In genomic region chr9:137459601-137460362, GRCh38 we compare ENCODE assay signal across 8 cellular contexts. TPM values are rescaled to one million over a fixed set of nuclear protein-coding genes. Genes with fewer than 3 reads are reported as not detected.
DNase-seq lines count a peak whose midpoint lies in the region; ATAC-seq, FAIRE-seq and TF ChIP-seq lines count a peak whose summit lies in the region.

No MANE protein-coding gene starts in this region.

- H3K4me1 Mint-ChIP-seq in activated T-helper 17 cell treated with anti-CD3 and anti-CD28 coated beads, Interleukin-2, amount 50 U/mL, for 72 hours = no peaks in the 10 kb centered on the region

- H3K27ac ChIP-seq in heart right ventricle (peak overlapping the region in 9 of 10 donors; percentile 3 to 89 (median 72)), small intestine (ENCODE audit: low read depth in 1 of 2, low read length in 1 of 2) (peak overlapping the region; percentile 61 to 66)

- peaks cover 22% of the 10 kb centered on the region for H3K27me3 ChIP-seq in H7 (ENCODE audit: control insufficient read depth, insufficient read depth, low read length)
- H3K27me3 ChIP-seq in heart right ventricle = peaks cover 0 to 14% (median 0%) of the 10 kb centered on the region in 7 donors
- H3K27me3 ChIP-seq in small intestine (ENCODE audit: control insufficient read depth in 2 of 2, insufficient read depth in 2 of 2, low read length in 2 of 2) = no peaks in the 10 kb centered on the region

- no peak for ATAC-seq in activated T-helper 17 cell treated with anti-CD3 and anti-CD28 coated beads, Interleukin-2, amount 50 U/mL, for 72 hours (replicated peaks)
- ATAC-seq in heart right ventricle (peak in 6 of 8 donors; percentile 5 to 15 (median 11)), GM18505 (IDR thresholded peaks at IDR 0.05; ENCODE audit: unreplicated experiment) (no peak), GM21367 (IDR thresholded peaks at IDR 0.05; ENCODE audit: unreplicated experiment) (no peak)

- H3K9me3 ChIP-seq in heart right ventricle (no peaks in the 10 kb centered on the region), small intestine (ENCODE audit: control insufficient read depth, low read depth) (no peaks in the 10 kb centered on the region)

- FAIRE-seq in small intestine (lab: Jason Lieb, UNC) = no peak

- intact Hi-C loops in heart right ventricle (cut with DNase I) = loop anchor here in 2 of 10 donors (5.0 to 10.0 kb wide), 2 partner anchors 37 to 145 kb away; partner anchors contain the start of genes ARRDC1 (in 1 of the 2), EXD3 (in 1 of the 2) and NOXA1 (in 1 of the 2)

- peak overlapping the region; percentile 39 for H3K4me3 Mint-ChIP-seq in activated T-helper 17 cell treated with anti-CD3 and anti-CD28 coated beads, Interleukin-2, amount 50 U/mL, for 72 hours

- no peaks in the 10 kb centered on the region for H3K27me3 Mint-ChIP-seq in activated T-helper 17 cell treated with anti-CD3 and anti-CD28 coated beads, Interleukin-2, amount 50 U/mL, for 72 hours

- no peak for TF ChIP-seq CTCF in heart right ventricle (IDR thresholded peaks at IDR 0.05)

- H3K4me3 ChIP-seq in H7 (ENCODE audit: insufficient read depth, low read depth, low read length) (no peak overlapping the region), heart right ventricle (peak overlapping the region in 9 of 10 donors; percentile 56 to 81 (median 69)), small intestine (ENCODE audit: low read depth in 1 of 2, low read length in 2 of 2) (peak overlapping the region in 1 of 2 donors; percentile 75)

- no peak overlapping the region for H3K27ac Mint-ChIP-seq in activated T-helper 17 cell treated with anti-CD3 and anti-CD28 coated beads, Interleukin-2, amount 50 U/mL, for 72 hours

- TF ChIP-seq POLR2A in GM18505 (IDR thresholded peaks at IDR 0.05; ENCODE audit: borderline replicate concordance, extremely low read depth, insufficient read depth, insufficient read length) = no peak

- 47 to 49% methylated on average over 14 to 15 of the region's 15 CpGs for WGBS in heart right ventricle, 2 donors
- WGBS in small intestine, 3 donors = 30 to 43% (median 34%) methylated on average over 14 to 15 of the region's 15 CpGs

- H3K9me3 Mint-ChIP-seq in activated T-helper 17 cell treated with anti-CD3 and anti-CD28 coated beads, Interleukin-2, amount 50 U/mL, for 72 hours = no peaks in the 10 kb centered on the region

- peaks cover 14% of the 10 kb centered on the region for H3K36me3 Mint-ChIP-seq in activated T-helper 17 cell treated with anti-CD3 and anti-CD28 coated beads, Interleukin-2, amount 50 U/mL, for 72 hours (ENCODE audit: low read depth)

- DNase-seq in H7 (peak; percentile 71), heart right ventricle (no peak), small intestine (no peak), DMS153 treated with DMSO at 0.1 percent for 48 hours (lab: John Stamatoyannopoulos, UW; ENCODE audit: unreplicated experiment) (no peak), H4 (ENCODE audit: low spot score) (no peak)

- H3K36me3 ChIP-seq in H7 (replicated peaks; ENCODE audit: control insufficient read depth, insufficient read depth, low read length) = peaks cover 10% of the 10 kb centered on the region
- peaks cover 0 to 24% (median 0%) of the 10 kb centered on the region in 9 donors for H3K36me3 ChIP-seq in heart right ventricle
- H3K36me3 ChIP-seq in small intestine (ENCODE audit: control insufficient read depth in 2 of 2, insufficient read depth in 2 of 2, low read length in 2 of 2) = no peaks in the 10 kb centered on the region

- H3K4me1 ChIP-seq in heart right ventricle = peaks cover 13 to 38% (median 23%) of the 10 kb centered on the region in 9 donors
- peaks cover 2 to 7% of the 10 kb centered on the region in 2 donors for H3K4me1 ChIP-seq in small intestine (ENCODE audit: control insufficient read depth in 2 of 2, insufficient read depth in 1 of 2, low read depth in 1 of 2, low read length in 1 of 2)

RNA-seq across cellular contexts. Expression of gene NSMF, which starts 0.6 kb away (rescaled TPM):
- total RNA-seq in H7 (2014; rRNA removed; shearing (Covaris generic)) = 37.9 and 39.0 TPM in 2 replicates
- 10 to 100 TPM; 26.6 to 35.5 TPM for total RNA-seq in activated T-helper 17 cell treated with anti-CD3 and anti-CD28 coated beads, Interleukin-2, amount 50 U/mL, for 72 hours
- total RNA-seq in heart right ventricle = 10 to 100 TPM in 4 of 10 donors, 1 to 10 TPM in 6; 5.3 to 17.0 (median 9.0) TPM
- polyA plus RNA-seq in heart right ventricle (10 to 100 TPM; 18.3 to 29.3 TPM), small intestine (10 to 100 TPM; 34.0 to 76.9 (median 57.3) TPM)
- 17.1 and 19.1 TPM in 2 replicates for total RNA-seq in H4 (2014; rRNA removed; shearing (Covaris generic))

RNA-seq across cellular contexts. Expression of gene ENTPD8, which starts 18.6 kb away (rescaled TPM):
- total RNA-seq in H7 (2014; rRNA removed; shearing (Covaris generic)) = 0.55 and 0.76 TPM in 2 replicates
- total RNA-seq in activated T-helper 17 cell treated with anti-CD3 and anti-CD28 coated beads, Interleukin-2, amount 50 U/mL, for 72 hours = not detected
- total RNA-seq in heart right ventricle = not detected
- polyA plus RNA-seq in heart right ventricle (under 1 TPM; 0.03 to 0.15 TPM), small intestine (10 to 100 TPM; 15.9 to 85.4 (median 62.8) TPM)
- total RNA-seq in H4 (2014; rRNA removed; shearing (Covaris generic)) = 0.08 TPM in 1 of 2 replicates, not detected in the other

RNA-seq across cellular contexts. Expression of gene NOXA1, which starts 36.6 kb away (rescaled TPM):
- 0.78 and 1.0 TPM in 2 replicates for total RNA-seq in H7 (2014; rRNA removed; shearing (Covaris generic))
- under 1 TPM; 0.39 to 0.58 TPM for total RNA-seq in activated T-helper 17 cell treated with anti-CD3 and anti-CD28 coated beads, Interleukin-2, amount 50 U/mL, for 72 hours
- 1 to 10 TPM; 2.5 to 5.3 (median 3.0) TPM for total RNA-seq in heart right ventricle
- polyA plus RNA-seq in heart right ventricle (10 to 100 TPM in 1 of 2 donors, under 1 TPM in 1; 0.62 to 10.6 TPM), small intestine (10 to 100 TPM in 2 of 3 donors, 1 to 10 TPM in 1; 8.0 to 38.0 (median 24.9) TPM)
- not detected in 2 replicates for total RNA-seq in H4 (2014; rRNA removed; shearing (Covaris generic))

RNA-seq across cellular contexts. Expression of gene EXD3, which starts 36.8 kb away (rescaled TPM):
- total RNA-seq in H7 (2014; rRNA removed; shearing (Covaris generic)) = 7.0 and 15.7 TPM in 2 replicates
- 1 to 10 TPM; 8.8 to 10.0 TPM for total RNA-seq in activated T-helper 17 cell treated with anti-CD3 and anti-CD28 coated beads, Interleukin-2, amount 50 U/mL, for 72 hours
- total RNA-seq in heart right ventricle = 10 to 100 TPM in 3 of 10 donors, 1 to 10 TPM in 7; 7.8 to 14.0 (median 9.2) TPM
- polyA plus RNA-seq in heart right ventricle (10 to 100 TPM in 1 of 2 donors, 1 to 10 TPM in 1; 5.8 to 33.0 TPM), small intestine (10 to 100 TPM; 15.0 to 36.2 (median 28.6) TPM)
- 1.4 and 2.8 TPM in 2 replicates for total RNA-seq in H4 (2014; rRNA removed; shearing (Covaris generic))

Comparison
In these comparisons a context has a peak if more than half of its experiments do, and no peak if none do; other contexts are left out.
1. ATAC-seq: peak in heart right ventricle (6 of 8); none in activated T-helper 17 cell treated with anti-CD3 and anti-CD28 coated beads, Interleukin-2, amount 50 U/mL, for 72 hours (single experiment), GM18505 (single experiment) and GM21367 (single experiment).